In genomic region chr3:133805384-133805701, GRCh38 we compare ENCODE assay signal across 8 cellular contexts. TPM values are rescaled to one million over a fixed set of nuclear protein-coding genes. Genes with fewer than 3 reads are reported as not detected.
DNase-seq lines count a peak whose midpoint lies in the region; ATAC-seq and TF ChIP-seq lines count a peak whose summit lies in the region.

No MANE protein-coding gene starts in this region.

- TF ChIP-seq CTCF in ascending aorta (IDR thresholded peaks at IDR 0.05) (no peak), right lobe of liver (IDR thresholded peaks at IDR 0.05) (no peak), tibial nerve (IDR thresholded peaks at IDR 0.05) (no peak)

- peak overlapping the region; percentile 87 for H3K4me3 ChIP-seq in ascending aorta
- peak overlapping the region; percentile 78 to 95 (median 91) for H3K4me3 ChIP-seq in right lobe of liver
- peak overlapping the region; percentile 74 to 95 (median 78) for H3K4me3 ChIP-seq in tibial nerve

- DNase-seq in activated T-cell treated with anti-CD3 and anti-CD28 coated beads, Interleukin-2, amount 50 U/mL, for 24 hours: no peak
- DNase-seq in activated T-cell treated with anti-CD3 and anti-CD28 coated beads for 4 hours: no peak
- DNase-seq in ascending aorta (ENCODE audit: low spot score in 2 of 2): no peak
- DNase-seq in right lobe of liver: no peak
- DNase-seq in tibial nerve (ENCODE audit: low spot score in 2 of 2): no peak
- DNase-seq in NCI-H2196 treated with DMSO at 0.1 percent for 48 hours (lab: John Stamatoyannopoulos, UW; ENCODE audit: unreplicated experiment): no peak
- no peak for DNase-seq in NCI-H146 treated with DMSO at 0.1 percent for 48 hours (lab: John Stamatoyannopoulos, UW; ENCODE audit: unreplicated experiment)

- no peak for TF ChIP-seq EP300 in tibial nerve (IDR thresholded peaks at IDR 0.05)

- 13% methylated on average over 14 of the region's 15 CpGs for WGBS in right lobe of liver (ENCODE audit: insufficient coverage, low coverage, low lambda C conversion rate, missing lambda C conversion rate)
- 7 to 12% methylated on average over 15 of the region's 15 CpGs for WGBS in tibial nerve, 2 donors

- peaks cover 44% of the 10 kb centered on the region for H3K36me3 Mint-ChIP-seq in activated T-cell treated with anti-CD3 and anti-CD28 coated beads, Interleukin-2, amount 50 U/mL, for 24 hours (ENCODE audit: low read depth)

- peak overlapping the region in 1 of 2 donors; percentile 58 for H3K27ac ChIP-seq in ascending aorta
- H3K27ac ChIP-seq in right lobe of liver: no peak overlapping the region
- H3K27ac ChIP-seq in tibial nerve: peak overlapping the region in 2 of 4 donors; percentile 57 to 74

- H3K9me3 ChIP-seq in ascending aorta: no peaks in the 10 kb centered on the region
- H3K9me3 ChIP-seq in right lobe of liver: no peaks in the 10 kb centered on the region
- no peaks in the 10 kb centered on the region for H3K9me3 ChIP-seq in tibial nerve

- H3K36me3 ChIP-seq in ascending aorta (peaks cover 3 to 6% of the 10 kb centered on the region in 2 donors), right lobe of liver (peaks cover 0 to 14% (median 6%) of the 10 kb centered on the region in 4 donors), tibial nerve (peaks cover 0 to 20% (median 5%) of the 10 kb centered on the region in 3 donors)

- no peak for ATAC-seq in right lobe of liver
- no peak for ATAC-seq in HG03097 (IDR thresholded peaks at IDR 0.05; ENCODE audit: low FRiP score, unreplicated experiment)

- intact Hi-C loops in ascending aorta (cut with DNase I) (loop anchor here (5.0 to 10.0 kb wide), 3 partner anchors 679 to 1388 kb away; partner anchors contain the start of genes ANAPC13, CEP63 and DNAJC13), right lobe of liver (cut with DNase I) (no loop called here)

- H3K4me1 ChIP-seq in ascending aorta (peaks cover 0 to 3% of the 10 kb centered on the region in 2 donors), right lobe of liver (no peaks in the 10 kb centered on the region), tibial nerve (peaks cover 0 to 22% (median 9%) of the 10 kb centered on the region in 4 donors)

- H3K9me3 Mint-ChIP-seq in activated T-cell treated with anti-CD3 and anti-CD28 coated beads, Interleukin-2, amount 50 U/mL, for 24 hours: no peaks in the 10 kb centered on the region

- H3K4me1 Mint-ChIP-seq in activated T-cell treated with anti-CD3 and anti-CD28 coated beads, Interleukin-2, amount 50 U/mL, for 24 hours (ENCODE audit: low read depth): peaks cover 43% of the 10 kb centered on the region

- H3K4me3 Mint-ChIP-seq in activated T-cell treated with anti-CD3 and anti-CD28 coated beads, Interleukin-2, amount 50 U/mL, for 24 hours: peak overlapping the region; percentile 95

- TF ChIP-seq POLR2A in right lobe of liver (IDR thresholded peaks at IDR 0.05) (no peak), tibial nerve (IDR thresholded peaks at IDR 0.05) (no peak)

- peak overlapping the region; percentile 99 for H3K27ac Mint-ChIP-seq in activated T-cell treated with anti-CD3 and anti-CD28 coated beads, Interleukin-2, amount 50 U/mL, for 24 hours

- peaks cover 3% of the 10 kb centered on the region for H3K27me3 Mint-ChIP-seq in activated T-cell treated with anti-CD3 and anti-CD28 coated beads, Interleukin-2, amount 50 U/mL, for 24 hours

- H3K27me3 ChIP-seq in ascending aorta (no peaks in the 10 kb centered on the region), right lobe of liver (no peaks in the 10 kb centered on the region), tibial nerve (no peaks in the 10 kb centered on the region)

RNA-seq across cellular contexts. Expression of gene SRPRB, which starts 0.3 kb away (rescaled TPM):
- total RNA-seq in ascending aorta (16.1 TPM), right lobe of liver (10 to 100 TPM; 48.1 to 78.5 (median 56.4) TPM), tibial nerve (10 to 100 TPM; 14.3 to 19.7 (median 18.0) TPM)

RNA-seq across cellular contexts. Expression of gene TF, which starts 59.1 kb away (rescaled TPM):
- total RNA-seq in ascending aorta: 62.8 TPM
- over 10,000 TPM in 4 of 6 experiments, 1,000 to 10,000 TPM in 2; 2,871 to 25,349 (median 17,684) TPM for total RNA-seq in right lobe of liver
- 10 to 100 TPM in 1 of 4 donors, 1 to 10 TPM in 3; 1.4 to 11.4 (median 6.0) TPM for total RNA-seq in tibial nerve

Comparison
In these comparisons a context has a peak if more than half of its experiments do, and no peak if none do; other contexts are left out.
1. RNA of gene TF, which starts 59.1 kb away (total RNA-seq): 2,871 to 25,349 TPM in right lobe of liver; 62.8 TPM in ascending aorta (single experiment) and 1.4 to 11.4 TPM in tibial nerve; every median in the first group is over 10 times any median in the second.
2. Peak in every context shown above with its lines, with median percentiles within 50 percentile points of each other: H3K4me3 ChIP-seq.